8 cellular contexts compared by ENCODE assay signal in the genomic region with DNA sequence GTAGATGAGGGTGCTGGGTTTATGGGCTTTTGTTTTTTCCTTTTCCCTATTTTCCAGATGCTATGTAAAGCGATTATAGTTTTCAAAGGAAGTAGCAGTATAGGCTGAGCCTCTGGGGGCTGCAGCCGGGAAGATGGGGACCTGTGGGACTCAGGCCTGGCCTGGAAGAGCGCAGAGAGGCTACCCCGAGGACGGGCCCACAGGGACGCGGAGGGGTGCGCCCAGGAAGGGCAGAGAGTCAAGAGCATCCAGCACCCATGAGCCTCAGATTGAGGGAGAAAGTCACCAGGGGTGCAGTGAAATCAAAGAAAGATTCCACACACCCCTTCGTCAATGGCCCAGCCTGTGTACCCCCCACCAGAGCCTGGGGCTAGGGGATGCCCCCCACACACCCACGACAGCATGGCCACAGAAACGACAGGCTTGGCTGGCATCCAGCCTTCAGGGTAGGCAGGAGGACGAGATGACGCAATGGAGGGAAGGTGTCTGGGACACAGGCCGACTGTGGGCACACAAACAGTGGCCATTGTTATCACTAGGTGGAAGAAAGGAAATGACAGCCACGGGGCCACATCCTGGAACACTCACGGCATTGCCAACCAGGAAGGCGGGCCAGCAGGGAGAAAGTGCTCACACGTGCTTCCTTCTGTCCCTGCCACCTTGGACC. TPM values are rescaled to one million over a fixed set of nuclear protein-coding genes. Genes with fewer than 3 reads are reported as not detected.
A peak's percentile ranks its signal among the peaks of the same experiment; 100 is the strongest.
DNase-seq lines count a peak whose midpoint lies in the region; ATAC-seq and TF ChIP-seq lines count a peak whose summit lies in the region.

No MANE protein-coding gene starts in this region.

- H3K4me3 ChIP-seq in liver (ENCODE audit: low read depth in 1 of 3, low read length in 3 of 3) (no peak overlapping the region), transverse colon (no peak overlapping the region)

- TF ChIP-seq EP300 in transverse colon (IDR thresholded peaks at IDR 0.05; ENCODE audit: low read depth) = peak; percentile 49

- no peak for ATAC-seq in GM18519 (IDR thresholded peaks at IDR 0.05; ENCODE audit: low FRiP score, unreplicated experiment)

- no peaks in the 10 kb centered on the region for H3K27me3 ChIP-seq in liver (ENCODE audit: control insufficient read depth in 4 of 4, insufficient read depth in 4 of 4, low read length in 3 of 4)
- no peaks in the 10 kb centered on the region for H3K27me3 ChIP-seq in transverse colon

- H3K36me3 ChIP-seq in liver (ENCODE audit: control insufficient read depth in 4 of 4, insufficient read depth in 3 of 4, low read depth in 1 of 4, low read length in 3 of 4) = peaks cover 0 to 1% (median 0%) of the 10 kb centered on the region in 4 donors
- H3K36me3 ChIP-seq in transverse colon = no peaks in the 10 kb centered on the region

- TF ChIP-seq CTCF in liver (IDR thresholded peaks at IDR 0.05; ENCODE audit: low read depth, low read length, missing input control) (no peak), transverse colon (IDR thresholded peaks at IDR 0.05) (no peak)

- peak; percentile 9 for DNase-seq in NCI-H345 (lab: John Stamatoyannopoulos, UW)
- DNase-seq in NCI-H345 treated with DMSO at 0.1 percent for 48 hours (lab: John Stamatoyannopoulos, UW; ENCODE audit: unreplicated experiment) = no peak
- DNase-seq in transverse colon = peak; percentile 53
- no peak for DNase-seq in NCI-H1694 (lab: John Stamatoyannopoulos, UW)
- no peak for DNase-seq in NOMO-1 (lab: John Stamatoyannopoulos, UW; ENCODE audit: unreplicated experiment in 2 of 2)

- H3K4me1 ChIP-seq in liver (ENCODE audit: control insufficient read depth in 4 of 4, insufficient read depth in 4 of 4, low read length in 3 of 4) = peaks cover 5 to 13% (median 10%) of the 10 kb centered on the region in 4 donors
- H3K4me1 ChIP-seq in transverse colon = peaks cover 2 to 22% (median 15%) of the 10 kb centered on the region in 4 donors

- TF ChIP-seq POLR2A in transverse colon (IDR thresholded peaks at IDR 0.05) = no peak

- TF ChIP-seq RAD21 in liver (IDR thresholded peaks at IDR 0.05) = peak in 1 of 2 donors; percentile 43

- in situ Hi-C loops in transverse colon (cut with MboI; ENCODE audit: low pct_ligation_motif_present in 1 of 4, low pct_unique_long_range_greater_than_20kb in 1 of 4, low sequenced_read_pairs in 3 of 4) = no loop called here

- H3K9me3 ChIP-seq in liver (ENCODE audit: control insufficient read depth in 4 of 4, low read length in 3 of 4) (no peaks in the 10 kb centered on the region), transverse colon (no peaks in the 10 kb centered on the region)

- peak overlapping the region; percentile 45 for H3K27ac ChIP-seq in angular gyrus (ENCODE audit: low read depth, low read length)
- H3K27ac ChIP-seq in liver (ENCODE audit: low read depth in 1 of 2, low read length in 2 of 2) = peak overlapping the region; percentile 17 to 52
- peak overlapping the region in 3 of 4 donors; percentile 0 to 22 (median 1) for H3K27ac ChIP-seq in transverse colon

- peak overlapping the region in 1 of 2 donors; percentile 17 for H3K9ac ChIP-seq in liver (ENCODE audit: low read depth in 1 of 2, low read length in 2 of 2)

- intact Hi-C loops in transverse colon (cut with DNase I; ENCODE audit: low total_unique reads) = no loop called here

- 42% methylated on average over 18 of the region's 18 CpGs for WGBS in liver
- 48 to 83% methylated on average over 8 to 18 of the region's 18 CpGs for WGBS in transverse colon (ENCODE audit: low coverage in 1 of 2), 2 donors

TF ChIP-seq in liver, 16 proteins besides CTCF, POLR2A, EP300 and RAD21:
- peak in 1 of 2 donors; percentile 30 for TF ChIP-seq JUND (IDR thresholded peaks at IDR 0.05)
- TF ChIP-seq HNF4G (IDR thresholded peaks at IDR 0.05) = no peak
- TF ChIP-seq NR2F2 (IDR thresholded peaks at IDR 0.05) = peak; percentile 81
- TF ChIP-seq, protein P1, sequence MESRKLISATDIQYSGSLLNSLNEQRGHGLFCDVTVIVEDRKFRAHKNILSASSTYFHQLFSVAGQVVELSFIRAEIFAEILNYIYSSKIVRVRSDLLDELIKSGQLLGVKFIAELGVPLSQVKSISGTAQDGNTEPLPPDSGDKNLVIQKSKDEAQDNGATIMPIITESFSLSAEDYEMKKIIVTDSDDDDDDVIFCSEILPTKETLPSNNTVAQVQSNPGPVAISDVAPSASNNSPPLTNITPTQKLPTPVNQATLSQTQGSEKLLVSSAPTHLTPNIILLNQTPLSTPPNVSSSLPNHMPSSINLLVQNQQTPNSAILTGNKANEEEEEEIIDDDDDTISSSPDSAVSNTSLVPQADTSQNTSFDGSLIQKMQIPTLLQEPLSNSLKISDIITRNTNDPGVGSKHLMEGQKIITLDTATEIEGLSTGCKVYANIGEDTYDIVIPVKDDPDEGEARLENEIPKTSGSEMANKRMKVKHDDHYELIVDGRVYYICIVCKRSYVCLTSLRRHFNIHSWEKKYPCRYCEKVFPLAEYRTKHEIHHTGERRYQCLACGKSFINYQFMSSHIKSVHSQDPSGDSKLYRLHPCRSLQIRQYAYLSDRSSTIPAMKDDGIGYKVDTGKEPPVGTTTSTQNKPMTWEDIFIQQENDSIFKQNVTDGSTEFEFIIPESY (IDR thresholded peaks at IDR 0.05) = no peak
- TF ChIP-seq FOXA2 (IDR thresholded peaks at IDR 0.05) = peak; percentile 23
- TF ChIP-seq RXRA (IDR thresholded peaks at IDR 0.05) = peak; percentile 70 to 76
- TF ChIP-seq FOXA1 (IDR thresholded peaks at IDR 0.05) = no peak
- peak; percentile 86 for TF ChIP-seq YY1 (IDR thresholded peaks at IDR 0.05)
- TF ChIP-seq, protein P2, sequence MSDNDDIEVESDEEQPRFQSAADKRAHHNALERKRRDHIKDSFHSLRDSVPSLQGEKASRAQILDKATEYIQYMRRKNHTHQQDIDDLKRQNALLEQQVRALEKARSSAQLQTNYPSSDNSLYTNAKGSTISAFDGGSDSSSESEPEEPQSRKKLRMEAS (IDR thresholded peaks at IDR 0.05) = peak; percentile 89
- peak in 1 of 2 donors; percentile 14 for TF ChIP-seq GABPA (IDR thresholded peaks at IDR 0.05 in 1 of 2, conservative IDR thresholded peaks at IDR 0.05 in 1 of 2)
- peak in 1 of 2 donors; percentile 46 for TF ChIP-seq HNF4A (conservative IDR thresholded peaks at IDR 0.05)
- TF ChIP-seq, protein P3, sequence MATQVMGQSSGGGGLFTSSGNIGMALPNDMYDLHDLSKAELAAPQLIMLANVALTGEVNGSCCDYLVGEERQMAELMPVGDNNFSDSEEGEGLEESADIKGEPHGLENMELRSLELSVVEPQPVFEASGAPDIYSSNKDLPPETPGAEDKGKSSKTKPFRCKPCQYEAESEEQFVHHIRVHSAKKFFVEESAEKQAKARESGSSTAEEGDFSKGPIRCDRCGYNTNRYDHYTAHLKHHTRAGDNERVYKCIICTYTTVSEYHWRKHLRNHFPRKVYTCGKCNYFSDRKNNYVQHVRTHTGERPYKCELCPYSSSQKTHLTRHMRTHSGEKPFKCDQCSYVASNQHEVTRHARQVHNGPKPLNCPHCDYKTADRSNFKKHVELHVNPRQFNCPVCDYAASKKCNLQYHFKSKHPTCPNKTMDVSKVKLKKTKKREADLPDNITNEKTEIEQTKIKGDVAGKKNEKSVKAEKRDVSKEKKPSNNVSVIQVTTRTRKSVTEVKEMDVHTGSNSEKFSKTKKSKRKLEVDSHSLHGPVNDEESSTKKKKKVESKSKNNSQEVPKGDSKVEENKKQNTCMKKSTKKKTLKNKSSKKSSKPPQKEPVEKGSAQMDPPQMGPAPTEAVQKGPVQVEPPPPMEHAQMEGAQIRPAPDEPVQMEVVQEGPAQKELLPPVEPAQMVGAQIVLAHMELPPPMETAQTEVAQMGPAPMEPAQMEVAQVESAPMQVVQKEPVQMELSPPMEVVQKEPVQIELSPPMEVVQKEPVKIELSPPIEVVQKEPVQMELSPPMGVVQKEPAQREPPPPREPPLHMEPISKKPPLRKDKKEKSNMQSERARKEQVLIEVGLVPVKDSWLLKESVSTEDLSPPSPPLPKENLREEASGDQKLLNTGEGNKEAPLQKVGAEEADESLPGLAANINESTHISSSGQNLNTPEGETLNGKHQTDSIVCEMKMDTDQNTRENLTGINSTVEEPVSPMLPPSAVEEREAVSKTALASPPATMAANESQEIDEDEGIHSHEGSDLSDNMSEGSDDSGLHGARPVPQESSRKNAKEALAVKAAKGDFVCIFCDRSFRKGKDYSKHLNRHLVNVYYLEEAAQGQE (IDR thresholded peaks at IDR 0.05) = no peak
- no peak for TF ChIP-seq TAF1 (conservative IDR thresholded peaks at IDR 0.05)
- peak in 1 of 2 donors; percentile 44 for TF ChIP-seq EGR1 (IDR thresholded peaks at IDR 0.05; ENCODE audit: low read depth in 2 of 2)
- peak; percentile 68 for TF ChIP-seq SP1 (IDR thresholded peaks at IDR 0.05)
- TF ChIP-seq, protein P4, sequence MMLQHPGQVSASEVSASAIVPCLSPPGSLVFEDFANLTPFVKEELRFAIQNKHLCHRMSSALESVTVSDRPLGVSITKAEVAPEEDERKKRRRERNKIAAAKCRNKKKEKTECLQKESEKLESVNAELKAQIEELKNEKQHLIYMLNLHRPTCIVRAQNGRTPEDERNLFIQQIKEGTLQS (IDR thresholded peaks at IDR 0.05) = peak; percentile 81

RNA-seq across cellular contexts. Expression of a gene that starts 9.0 kb away (rescaled TPM):
- 1 to 10 TPM; 7.3 to 9.0 TPM for total RNA-seq in liver
- 1 to 10 TPM; 5.7 to 7.2 TPM for polyA plus RNA-seq in liver
- total RNA-seq in transverse colon = 100 to 1,000 TPM in 2 of 4 donors, 10 to 100 TPM in 2; 30.7 to 327 (median 72.3) TPM

RNA-seq across cellular contexts. Expression of a gene that starts 29.2 kb away (rescaled TPM):
- total RNA-seq in liver (1 to 10 TPM; 1.7 to 3.3 TPM), transverse colon (10 to 100 TPM in 3 of 4 donors, 1 to 10 TPM in 1; 3.8 to 30.3 (median 22.0) TPM)
- 1 to 10 TPM; 1.4 to 2.2 TPM for polyA plus RNA-seq in liver

Comparison
In these comparisons a context has a peak if more than half of its experiments do, and no peak if none do; other contexts are left out.
1. DNase-seq: peak in NCI-H345 (single experiment) and transverse colon (single experiment); none in NCI-H345 treated with DMSO at 0.1 percent for 48 hours (single experiment), NCI-H1694 (single experiment) and NOMO-1 (0 of 2).
2. Peak in every context shown above with its lines, with median percentiles within 50 percentile points of each other: H3K27ac ChIP-seq.